Comparison of ENCODE assay signal across 1 cellular context in genomic region chr18:23501626-23502025, GRCh38.
TF ChIP-seq lines count a peak whose summit lies in the region.

No MANE protein-coding gene starts in this region.

TF ChIP-seq in K562, 482 proteins besides CTCF, POLR2A, EP300 and RAD21:
- TF ChIP-seq CEBPG (CRISPR knock-in tag; IDR thresholded peaks at IDR 0.05): no peak
- TF ChIP-seq CEBPG (tag; conservative IDR thresholded peaks at IDR 0.05 in 1 of 2, IDR thresholded peaks at IDR 0.05 in 1 of 2): 0 out of 4 replicates have a peak, but pooled peaks of 1 of the 2 experiments have one; percentile 29
- no peak for TF ChIP-seq ATF3 (IDR thresholded peaks at IDR 0.05)
- no peak for TF ChIP-seq ATF3 (CRISPR knock-in tag; conservative IDR thresholded peaks at IDR 0.05)
- TF ChIP-seq POLR2G (IDR thresholded peaks at IDR 0.05; ENCODE audit: low read depth, low read length): no peak
- TF ChIP-seq CEBPB (tag; IDR thresholded peaks at IDR 0.05): peak; percentile 80
TF ChIP-seq in K562: peak in this region for 2.
